ENCODE assay signal across 17 cellular contexts in the genomic region with DNA sequence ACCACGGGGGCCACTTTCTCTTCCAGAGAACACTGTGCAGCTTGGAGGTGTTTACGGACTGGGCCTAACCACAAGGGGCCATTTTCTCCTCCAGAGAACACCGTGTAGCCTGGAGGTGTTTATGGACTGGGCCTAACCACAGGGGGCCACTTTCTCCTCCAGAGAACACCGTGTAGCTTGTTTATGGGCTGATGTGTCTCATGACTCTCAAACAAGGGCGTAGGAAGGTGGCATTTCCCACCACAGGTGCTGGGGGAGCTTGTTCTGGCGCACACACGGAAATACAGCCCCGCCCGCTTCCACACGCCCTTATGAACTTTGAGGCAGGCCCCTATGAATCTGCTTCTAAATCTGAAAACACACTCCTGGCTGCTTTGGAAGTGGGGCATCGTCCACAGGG.
DNase-seq lines count a peak whose midpoint lies in the region; ATAC-seq, FAIRE-seq and TF ChIP-seq lines count a peak whose summit lies in the region.
"Had no signal": no experiment of that assay in that cellular context is flagged by ENCODE, and none has a peak within 500 bp of the region (broad histone marks: within the 10 kb centered on the region; RNA-seq: fewer than 3 reads in every experiment).

No MANE protein-coding gene starts in this region.

- H3K4me3 Mint-ChIP-seq in CD8-positive, alpha-beta memory T cell = peak overlapping the region in 6 of 7 donors; percentile 5 to 66 (median 42)
- no peak overlapping the region for H3K4me3 Mint-ChIP-seq in T-helper 2 cell treated with Interferon-gamma antibody and Interleukin-4, amounts not matched to agents 5 μg/mL and 100 μg/mL, for 36 hours
- H3K4me3 Mint-ChIP-seq: nephron progenitor cell had no signal

- H2AFZ ChIP-seq in GM12878 (ENCODE audit: control insufficient read depth, low read depth, low read length) = no peak overlapping the region

- H3K27ac ChIP-seq in CD8-positive, alpha-beta memory T cell (ENCODE audit: low read depth, low read length) = no peak overlapping the region
- H3K27ac ChIP-seq in GM12878 (ENCODE audit: control insufficient read depth, insufficient read depth) = no peak overlapping the region
- no peak overlapping the region for H3K27ac ChIP-seq in suprapubic skin
- H3K27ac ChIP-seq: right atrium auricular region had no signal

- TF ChIP-seq CTCF in GM12878 (IDR thresholded peaks at IDR 0.05 in 2 of 3, conservative IDR thresholded peaks at IDR 0.05 in 1 of 3; ENCODE audit: control insufficient read depth in 2 of 3, extremely low read depth in 1 of 3, insufficient read depth in 1 of 3, low read depth in 3 of 3, low read length in 3 of 3) (no peak), suprapubic skin (IDR thresholded peaks at IDR 0.05) (no peak)

- no peak overlapping the region for H3K4me2 ChIP-seq in GM12878 (ENCODE audit: control insufficient read depth, insufficient read depth)

- POLR2A ChIA-PET in CD8-positive, alpha-beta memory T cell (lab: Charles Lee) = no interaction called here
- POLR2A ChIA-PET in GM12878 (lab: Charles Lee) = interaction anchor here (0.5 to 0.6 kb wide), 2 partner anchors 83 to 240 kb away, joined by 3 to 5 read pairs; no protein-coding TSS in a partner anchor

- DNase-seq in CD8-positive, alpha-beta memory T cell = peak in 3 of 5 donors; percentile 9 to 56 (median 50)
- DNase-seq in T-helper 2 cell treated with Interferon-gamma antibody and Interleukin-4, amounts not matched to agents 5 μg/mL and 100 μg/mL, for 36 hours (ENCODE audit: low spot score) = peak; percentile 8
- DNase-seq in GM12878 (ENCODE audit: low read depth, low spot score) (no peak), suprapubic skin (ENCODE audit: low spot score in 2 of 2) (no peak)
- DNase-seq in stimulated activated CD4-positive, alpha-beta T cell treated with anti-CD3 and anti-CD28 coated beads, Interleukin-4, amount 100 ng/mL, for 1 hour = peak; percentile 48
- DNase-seq: BE2C, MM.1S, NCI-H2081 treated with DMSO at 0.1 percent for 48 hours, NCI-H748 treated with DMSO at 0.1 percent for 48 hours, nephron progenitor cell, trophoblast cell had no signal

- CTCF ChIA-PET in CD8-positive, alpha-beta memory T cell (lab: Charles Lee) = no interaction called here
- CTCF ChIA-PET in GM12878 (lab: Yijun Ruan, JAX) = no interaction called here

- TF ChIP-seq EP300 in GM12878 (IDR thresholded peaks at IDR 0.05; ENCODE audit: borderline replicate concordance in 1 of 2, control insufficient read depth in 1 of 2, low read depth in 2 of 2, low read length in 2 of 2) (peak in 1 of 2 experiments; percentile 17; a peak in 1 of 4 replicates), suprapubic skin (IDR thresholded peaks at IDR 0.05) (no peak)

- no peak overlapping the region for H3K9ac ChIP-seq in GM12878 (ENCODE audit: control insufficient read depth, insufficient read depth, low read length)

- intact Hi-C loops in GM12878 (cut with micrococcal nuclease; ENCODE audit: unreplicated experiment) = no loop called here

- no TSS peak for BruUV-seq in GM12878 (replicated peaks; lab: Mats Ljungman, UMichigan)

- H3K9me3 Mint-ChIP-seq in CD8-positive, alpha-beta memory T cell = peaks cover 0 to 1% (median 0%) of the 10 kb centered on the region in 5 donors
- no peaks in the 10 kb centered on the region for H3K9me3 Mint-ChIP-seq in T-helper 2 cell treated with Interferon-gamma antibody and Interleukin-4, amounts not matched to agents 5 μg/mL and 100 μg/mL, for 36 hours

- H3K36me3 Mint-ChIP-seq in CD8-positive, alpha-beta memory T cell = no peaks in the 10 kb centered on the region
- H3K36me3 Mint-ChIP-seq in T-helper 2 cell treated with Interferon-gamma antibody and Interleukin-4, amounts not matched to agents 5 μg/mL and 100 μg/mL, for 36 hours (ENCODE audit: low read depth) = no peaks in the 10 kb centered on the region

- peak overlapping the region; percentile 25 to 84 (median 79) for H3K27ac Mint-ChIP-seq in CD8-positive, alpha-beta memory T cell
- no peak overlapping the region for H3K27ac Mint-ChIP-seq in T-helper 2 cell treated with Interferon-gamma antibody and Interleukin-4, amounts not matched to agents 5 μg/mL and 100 μg/mL, for 36 hours

- RAD21 ChIA-PET in GM12878 (lab: Charles Lee; ENCODE audit: unreplicated experiment) = interaction anchor here (1.4 kb wide), 1 partner anchor 25 kb away, joined by 7 read pairs; no protein-coding TSS in a partner anchor

- no peak for TF ChIP-seq POLR2A in GM12878 (IDR thresholded peaks at IDR 0.05; ENCODE audit: low read depth, low read length)
- no peak for TF ChIP-seq POLR2A in suprapubic skin (IDR thresholded peaks at IDR 0.05)

- H3K9me3 ChIP-seq in CD8-positive, alpha-beta memory T cell (ENCODE audit: low read length) = no peaks in the 10 kb centered on the region
- no peaks in the 10 kb centered on the region; the same call in 2 of the 3 replicates for H3K9me3 ChIP-seq in GM12878 (replicated peaks; ENCODE audit: control insufficient read depth, insufficient read depth, low read length)
- H3K9me3 ChIP-seq in suprapubic skin = no peaks in the 10 kb centered on the region
- H3K9me3 ChIP-seq: BE2C, right atrium auricular region had no signal

- H3K4me1 Mint-ChIP-seq in CD8-positive, alpha-beta memory T cell = peaks cover 11 to 14% (median 11%) of the 10 kb centered on the region in 3 donors
- H3K4me1 Mint-ChIP-seq in T-helper 2 cell treated with Interferon-gamma antibody and Interleukin-4, amounts not matched to agents 5 μg/mL and 100 μg/mL, for 36 hours (ENCODE audit: low read depth) = peaks cover 4% of the 10 kb centered on the region

- H3K4me3 ChIP-seq in CD8-positive, alpha-beta memory T cell (ENCODE audit: low read length) = no peak overlapping the region
- no peak overlapping the region for H3K4me3 ChIP-seq in GM12878
- no peak overlapping the region for H3K4me3 ChIP-seq in suprapubic skin
- H3K4me3 ChIP-seq: right atrium auricular region had no signal

- in situ Hi-C loops in GM12878 (cut with MboI) = no loop called here

- no peaks in the 10 kb centered on the region for H3K36me3 ChIP-seq in CD8-positive, alpha-beta memory T cell (ENCODE audit: insufficient read depth, low read length)
- no peaks in the 10 kb centered on the region for H3K36me3 ChIP-seq in GM12878 (ENCODE audit: control insufficient read depth in 2 of 2, insufficient read depth in 2 of 2, low read length in 1 of 2)
- no peaks in the 10 kb centered on the region for H3K36me3 ChIP-seq in suprapubic skin
- H3K36me3 ChIP-seq: BE2C, right atrium auricular region had no signal

- TF ChIP-seq RAD21 in GM12878 (IDR thresholded peaks at IDR 0.05; ENCODE audit: insufficient read depth, low read depth, low read length) = no peak

- peaks cover 23% of the 10 kb centered on the region for H3K4me1 ChIP-seq in CD8-positive, alpha-beta memory T cell (ENCODE audit: insufficient read depth, low read length)
- no peaks in the 10 kb centered on the region for H3K4me1 ChIP-seq in GM12878 (ENCODE audit: control insufficient read depth, insufficient read depth, low read length)
- H3K4me1 ChIP-seq in suprapubic skin = no peaks in the 10 kb centered on the region
- H3K4me1 ChIP-seq: BE2C, right atrium auricular region had no signal

- SMC1A ChIA-PET in GM12878 (lab: Charles Lee; ENCODE audit: uncharacterized antibody, unreplicated experiment) = interaction anchor here (0.9 to 2.0 kb wide), 2 partner anchors 26 to 138 kb away, joined by 4 to 10 read pairs; no protein-coding TSS in a partner anchor

- H3K79me2 ChIP-seq in GM12878 (ENCODE audit: control insufficient read depth, insufficient read depth, low read length) = no peaks in the 10 kb centered on the region

- no peaks in the 10 kb centered on the region for H3K27me3 ChIP-seq in CD8-positive, alpha-beta memory T cell (ENCODE audit: insufficient read depth, low read length, poor library complexity, severe bottlenecking)
- H3K27me3 ChIP-seq in GM12878 (replicated peaks in 1 of 2; ENCODE audit: control insufficient read depth in 2 of 2, insufficient read depth in 2 of 2, low read length in 1 of 2) (no peaks in the 10 kb centered on the region), suprapubic skin (peaks cover 18% of the 10 kb centered on the region)
- H3K27me3 ChIP-seq: BE2C, right atrium auricular region had no signal

- peaks cover 0 to 15% of the 10 kb centered on the region in 2 donors for H3K27me3 Mint-ChIP-seq in CD8-positive, alpha-beta memory T cell
- no peaks in the 10 kb centered on the region for H3K27me3 Mint-ChIP-seq in T-helper 2 cell treated with Interferon-gamma antibody and Interleukin-4, amounts not matched to agents 5 μg/mL and 100 μg/mL, for 36 hours (ENCODE audit: low read depth)

- no peak; the same call in 1 of the 3 replicates for ATAC-seq in GM12878
- no peak for ATAC-seq in HG03378 (IDR thresholded peaks at IDR 0.05; ENCODE audit: unreplicated experiment)
- no peak for ATAC-seq in HG02840 (IDR thresholded peaks at IDR 0.05; ENCODE audit: low FRiP score, unreplicated experiment)

- 14% methylated on average over 11 of the region's 11 CpGs for WGBS in GM12878 (ENCODE audit: insufficient coverage, insufficient replicate concordance, low lambda C conversion rate, missing lambda C conversion rate)
- 64% methylated on average over 11 of the region's 11 CpGs for WGBS in suprapubic skin

- no peak for FAIRE-seq in GM12878 (lab: Jason Lieb, UNC)
- FAIRE-seq: GM12891, HTR-8/SVneo, RCC 7860 had no signal

- no peaks in the 10 kb centered on the region for H4K20me1 ChIP-seq in GM12878 (ENCODE audit: control insufficient read depth, insufficient read depth)

TF ChIP-seq in GM12878, 131 proteins besides CTCF, POLR2A, EP300 and RAD21:
- TF ChIP-seq PAX8 (IDR thresholded peaks at IDR 0.05) = no peak
- 0 out of 2 replicates have a peak, but pooled peaks have one; percentile 38 for TF ChIP-seq YY1 (IDR thresholded peaks at IDR 0.05; ENCODE audit: low read depth, low read length)
- TF ChIP-seq RUNX3 (IDR thresholded peaks at IDR 0.05; ENCODE audit: low read length) = peak; percentile 78
- peak; percentile 79 for TF ChIP-seq MEF2B (IDR thresholded peaks at IDR 0.05; ENCODE audit: partially characterized antibody, poor library complexity, severe bottlenecking)
- TF ChIP-seq FOXK2 (IDR thresholded peaks at IDR 0.05) = peak; percentile 18; the same call in 1 of the 2 replicates
- 0 out of 2 replicates have a peak, but pooled peaks have one; percentile 16 for TF ChIP-seq ATF7 (IDR thresholded peaks at IDR 0.05; ENCODE audit: low read depth)
- peak; percentile 27 to 59; a peak in 2 of 4 replicates for TF ChIP-seq BHLHE40 (IDR thresholded peaks at IDR 0.05; ENCODE audit: borderline replicate concordance in 1 of 2, low read depth in 2 of 2, low read length in 1 of 2)
- TF ChIP-seq NR2F1 (conservative IDR thresholded peaks at IDR 0.05) = peak; percentile 72; the same call in 1 of the 2 replicates
- peak; percentile 47 to 55; a peak in 2 of 4 replicates for TF ChIP-seq IKZF2 (IDR thresholded peaks at IDR 0.05)
- peak; percentile 72 for TF ChIP-seq IKZF1 (conservative IDR thresholded peaks at IDR 0.05)
- TF ChIP-seq MTA2 (IDR thresholded peaks at IDR 0.05; ENCODE audit: low read depth) = peak; percentile 51
- TF ChIP-seq SPI1 (IDR thresholded peaks at IDR 0.05; ENCODE audit: borderline replicate concordance, insufficient read depth, low read depth, low read length) = no peak
- no peak for TF ChIP-seq SUPT20H (IDR thresholded peaks at IDR 0.05; ENCODE audit: borderline replicate concordance, control insufficient read depth, low read depth, low read length)

Comparison
In these comparisons a context has a peak if more than half of its experiments do, and no peak if none do; other contexts are left out.
1. DNase-seq: peak in CD8-positive, alpha-beta memory T cell (3 of 5), T-helper 2 cell treated with Interferon-gamma antibody and Interleukin-4, amounts not matched to agents 5 μg/mL and 100 μg/mL, for 36 hours (single experiment) and stimulated activated CD4-positive, alpha-beta T cell treated with anti-CD3 and anti-CD28 coated beads, Interleukin-4, amount 100 ng/mL, for 1 hour (single experiment); none in GM12878 (single experiment) and suprapubic skin (0 of 2).